12 cellular contexts compared by ENCODE assay signal in the genomic region with DNA sequence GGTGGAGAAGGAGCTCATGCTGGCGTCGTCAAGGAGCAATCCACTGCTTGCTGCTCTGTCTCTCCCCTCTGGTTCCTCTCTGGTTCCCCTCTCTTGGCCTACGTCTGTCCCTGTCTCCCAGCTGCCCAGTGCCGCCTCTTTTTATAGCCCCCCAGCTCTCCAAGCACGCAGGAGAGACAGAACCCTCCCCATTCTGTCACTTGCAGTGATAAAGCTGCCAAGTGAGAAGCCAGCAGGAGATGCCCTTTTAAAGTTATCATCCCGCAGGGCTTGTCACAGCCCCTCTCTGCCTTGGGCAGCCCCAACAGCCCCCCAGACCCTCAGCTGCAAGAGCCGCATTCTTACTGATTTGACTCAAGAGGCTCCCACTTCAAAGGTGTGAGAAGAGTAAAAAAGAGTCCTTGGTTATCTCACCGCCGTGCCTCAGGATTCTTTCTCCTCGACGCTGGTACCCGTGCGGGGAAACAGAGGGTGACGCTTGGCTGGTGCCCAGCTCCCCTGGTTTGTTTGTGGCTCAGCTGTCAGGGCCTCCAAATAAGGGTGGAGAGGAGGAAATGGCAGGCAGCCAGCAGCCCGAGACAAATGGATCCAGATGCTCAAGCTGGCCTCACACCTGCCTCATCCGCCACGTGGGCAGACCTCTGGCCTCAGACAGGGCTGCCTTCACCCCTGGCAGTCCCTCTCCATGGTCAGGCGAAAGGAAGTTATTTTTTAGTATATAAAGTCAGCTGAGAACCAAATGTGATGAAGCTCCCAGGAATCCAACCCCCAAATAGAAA. TPM values are rescaled to one million over a fixed set of nuclear protein-coding genes. Genes with fewer than 3 reads are reported as not detected.
A peak's percentile ranks its signal among the peaks of the same experiment; 100 is the strongest.
DNase-seq lines count a peak whose midpoint lies in the region; ATAC-seq and TF ChIP-seq lines count a peak whose summit lies in the region.
"Had no signal": no experiment of that assay in that cellular context is flagged by ENCODE, and none has a peak within 500 bp of the region (broad histone marks: within the 10 kb centered on the region; RNA-seq: fewer than 3 reads in every experiment).

Gene NPPA (minus strand): TSS at position 117 of the 779 bp plus-strand sequence. CDS start 99 bp downstream, at position 18.

- H3K36me3 ChIP-seq in heart left ventricle (peaks cover 0 to 32% (median 21%) of the 10 kb centered on the region in 9 donors), Caco-2 (ENCODE audit: control insufficient read depth, insufficient read depth, low read length) (0 out of 2 replicates have a peak, but pooled peaks cover 2% of the 10 kb centered on the region)

- TF ChIP-seq CTCF in heart left ventricle (IDR thresholded peaks at IDR 0.05), result no peak
- no peak for TF ChIP-seq CTCF in Caco-2 (IDR thresholded peaks at IDR 0.05; ENCODE audit: insufficient read depth in 1 of 2, low read depth in 1 of 2, low read length in 1 of 2, severe bottlenecking in 1 of 2, unreplicated experiment in 1 of 2)
- TF ChIP-seq CTCF in GM10266 (IDR thresholded peaks at IDR 0.05; ENCODE audit: control insufficient read depth, insufficient read depth, low read depth, missing control alignments), result no peak

- no peak within 1 kb of the TSS for H3K27ac Mint-ChIP-seq in Caco-2 (ENCODE audit: unreplicated experiment)
- H3K27ac Mint-ChIP-seq in T-helper 2 cell treated with Interferon-gamma antibody and Interleukin-4, amounts not matched to agents 5 μg/mL and 100 μg/mL, for 36 hours, result no peak within 1 kb of the TSS
- H3K27ac Mint-ChIP-seq: endodermal cell had no signal

- intact Hi-C loops in heart left ventricle (cut with DNase I) (no loop called here), Caco-2 (cut with micrococcal nuclease; ENCODE audit: unreplicated experiment) (no loop called here)

- DNase-seq in COR-L47 (lab: John Stamatoyannopoulos, UW), result peak; percentile 96
- DNase-seq in NCI-H1092 treated with DMSO at 0.1 percent for 48 hours (lab: John Stamatoyannopoulos, UW), result peak; percentile 99
- DNase-seq in NCI-H524 treated with DMSO at 0.1 percent for 48 hours (lab: John Stamatoyannopoulos, UW), result peak; percentile 81
- peak in 4 of 5 donors; percentile 40 to 67 (median 58) for DNase-seq in heart left ventricle
- no peak for DNase-seq in Caco-2
- DNase-seq in ureter (ENCODE audit: low spot score), result no peak
- DNase-seq in GM10266 (ENCODE audit: extremely low spot score), result no peak
- no peak for DNase-seq in T-helper 2 cell treated with Interferon-gamma antibody and Interleukin-4, amounts not matched to agents 5 μg/mL and 100 μg/mL, for 36 hours (ENCODE audit: low spot score)
- DNase-seq: amniotic stem cell, endodermal cell, T1000, thyroid gland had no signal

- CTCF ChIA-PET in Caco-2 (lab: Charles Lee), result no interaction called here

- TF ChIP-seq POLR2A in heart left ventricle (IDR thresholded peaks at IDR 0.05), result no peak

- POLR2A ChIA-PET in Caco-2 (lab: Charles Lee), result no interaction called here

- H3K27ac ChIP-seq in heart left ventricle, result peak within 1 kb of the TSS in 4 of 12 donors; percentile 34 to 63 (median 52)
- H3K27ac ChIP-seq: thyroid gland had no signal

- H3K27me3 Mint-ChIP-seq in Caco-2 (ENCODE audit: insufficient read depth, unreplicated experiment), result no peaks in the 10 kb centered on the region
- H3K27me3 Mint-ChIP-seq in T-helper 2 cell treated with Interferon-gamma antibody and Interleukin-4, amounts not matched to agents 5 μg/mL and 100 μg/mL, for 36 hours (ENCODE audit: low read depth), result peaks cover 6% of the 10 kb centered on the region

- BruUV-seq in Caco-2 (replicated peaks; lab: Mats Ljungman, UMichigan), result no TSS peak

- H3K4me1 ChIP-seq in heart left ventricle (peaks cover 0 to 14% (median 1%) of the 10 kb centered on the region in 12 donors), Caco-2 (peaks cover 14% of the 10 kb centered on the region)
- H3K4me1 ChIP-seq: thyroid gland had no signal

- no peaks in the 10 kb centered on the region for H3K9me3 ChIP-seq in heart left ventricle
- H3K9me3 ChIP-seq in Caco-2, result no peaks in the 10 kb centered on the region
- H3K9me3 ChIP-seq: thyroid gland had no signal

- peak within 1 kb of the TSS in 5 of 12 donors; percentile 19 to 49 (median 32) for H3K4me3 ChIP-seq in heart left ventricle
- H3K4me3 ChIP-seq in Caco-2 (ENCODE audit: low read depth, low read length), result no peak within 1 kb of the TSS
- H3K4me3 ChIP-seq: thyroid gland had no signal

- H3K27me3 ChIP-seq in heart left ventricle (no peaks in the 10 kb centered on the region), Caco-2 (replicated peaks; ENCODE audit: control insufficient read depth, insufficient read depth, low read length) (no peaks in the 10 kb centered on the region)
- H3K27me3 ChIP-seq: thyroid gland had no signal

- peaks cover 31% of the 10 kb centered on the region for H3K36me3 Mint-ChIP-seq in Caco-2 (ENCODE audit: insufficient read depth, unreplicated experiment)
- peaks cover 11% of the 10 kb centered on the region for H3K36me3 Mint-ChIP-seq in T-helper 2 cell treated with Interferon-gamma antibody and Interleukin-4, amounts not matched to agents 5 μg/mL and 100 μg/mL, for 36 hours (ENCODE audit: low read depth)

- 24 to 43% (median 36%) methylated on average over 14 to 18 of the region's 18 CpGs for WGBS in heart left ventricle, 4 donors

- H3K9me3 Mint-ChIP-seq in Caco-2 (ENCODE audit: unreplicated experiment), result no peaks in the 10 kb centered on the region
- H3K9me3 Mint-ChIP-seq in T-helper 2 cell treated with Interferon-gamma antibody and Interleukin-4, amounts not matched to agents 5 μg/mL and 100 μg/mL, for 36 hours, result no peaks in the 10 kb centered on the region
- H3K9me3 Mint-ChIP-seq: endodermal cell had no signal

- H3K4me1 Mint-ChIP-seq in Caco-2 (ENCODE audit: low read depth, unreplicated experiment), result peaks cover 9% of the 10 kb centered on the region
- H3K4me1 Mint-ChIP-seq in T-helper 2 cell treated with Interferon-gamma antibody and Interleukin-4, amounts not matched to agents 5 μg/mL and 100 μg/mL, for 36 hours (ENCODE audit: low read depth), result no peaks in the 10 kb centered on the region

- no peak within 1 kb of the TSS for H3K4me3 Mint-ChIP-seq in Caco-2 (ENCODE audit: unreplicated experiment)
- no peak within 1 kb of the TSS for H3K4me3 Mint-ChIP-seq in T-helper 2 cell treated with Interferon-gamma antibody and Interleukin-4, amounts not matched to agents 5 μg/mL and 100 μg/mL, for 36 hours
- H3K4me3 Mint-ChIP-seq: endodermal cell had no signal

- ATAC-seq in heart left ventricle, result peak; percentile 30 to 63 (median 40)

RNA-seq across cellular contexts. Expression of gene NPPA, which starts in this region (rescaled TPM):
- total RNA-seq in heart left ventricle (1,000 to 10,000 TPM in 1 of 9 donors, 100 to 1,000 TPM in 8; 126 to 3,156 (median 279) TPM), Caco-2 (2022) (not detected in 2 replicates), ureter (not detected)
- 1,000 to 10,000 TPM in 1 of 2 donors, 10 to 100 TPM in 1; 59.9 to 1,418 TPM for polyA plus RNA-seq in heart left ventricle
- total RNA-seq: endodermal cell, thyroid gland had no signal

Comparison
In these comparisons a context has a peak if more than half of its experiments do, and no peak if none do; other contexts are left out.
1. RNA of gene NPPA (total RNA-seq): 126 to 3,156 TPM in heart left ventricle; not detected in ureter (single experiment) and not detected in Caco-2; every median in the first group is over 10 times any median in the second.
2. DNase-seq: peak in COR-L47 (single experiment), NCI-H1092 treated with DMSO at 0.1 percent for 48 hours (single experiment), NCI-H524 treated with DMSO at 0.1 percent for 48 hours (single experiment) and heart left ventricle (4 of 5); none in Caco-2 (0 of 2), ureter (single experiment), GM10266 (single experiment) and T-helper 2 cell treated with Interferon-gamma antibody and Interleukin-4, amounts not matched to agents 5 μg/mL and 100 μg/mL, for 36 hours (single experiment).